Comparison of ENCODE assay signal across 16 cellular contexts in genomic region chr1:91891486-91891885, GRCh38. TPM values are rescaled to one million over a fixed set of nuclear protein-coding genes. Genes with fewer than 3 reads are reported as not detected.
DNase-seq lines count a peak whose midpoint lies in the region; ATAC-seq, FAIRE-seq and TF ChIP-seq lines count a peak whose summit lies in the region.
"Had no signal": no experiment of that assay in that cellular context is flagged by ENCODE, and none has a peak within 500 bp of the region (broad histone marks: within the 10 kb centered on the region; RNA-seq: fewer than 3 reads in every experiment).

No MANE protein-coding gene starts in this region.

- intact Hi-C loops in esophagus squamous epithelium (cut with DNase I), result no loop called here
- intact Hi-C loops in activated CD4-positive, alpha-beta T cell treated with anti-CD3 and anti-CD28 coated beads, Interleukin-2, amount 10 ng/mL, durations not matched to agents 24 days and 14 days (cut with micrococcal nuclease), result no loop called here

- H3K27me3 ChIP-seq in esophagus squamous epithelium, result no peaks in the 10 kb centered on the region

- no peak overlapping the region for H3K4me3 Mint-ChIP-seq in mesothelial cell of epicardium
- H3K4me3 Mint-ChIP-seq in activated CD4-positive, alpha-beta T cell treated with anti-CD3 and anti-CD28 coated beads, Interleukin-2, amount 10 ng/mL, durations not matched to agents 24 days and 14 days, result no peak overlapping the region
- H3K4me3 Mint-ChIP-seq: CD4-positive, alpha-beta T cell; H9; naive B cell; T-helper 2 cell treated with Interferon-gamma antibody and Interleukin-4, amounts not matched to agents 5 μg/mL and 100 μg/mL, for 36 hours had no signal

- FAIRE-seq in D721Med (lab: Jason Lieb, UNC), result no peak

- H3K27ac ChIP-seq in esophagus squamous epithelium, result peak overlapping the region; percentile 22 to 78 (median 64)

- no peak overlapping the region for H3K4me3 ChIP-seq in esophagus squamous epithelium

- H3K36me3 Mint-ChIP-seq in mesothelial cell of epicardium, result no peaks in the 10 kb centered on the region
- no peaks in the 10 kb centered on the region for H3K36me3 Mint-ChIP-seq in activated CD4-positive, alpha-beta T cell treated with anti-CD3 and anti-CD28 coated beads, Interleukin-2, amount 10 ng/mL, durations not matched to agents 24 days and 14 days (ENCODE audit: low read depth)
- H3K36me3 Mint-ChIP-seq: naive B cell had no signal

- WGBS in esophagus squamous epithelium, 2 donors, result 29 to 34% methylated on average over 3 of the region's 3 CpGs

- TF ChIP-seq CTCF in esophagus squamous epithelium (IDR thresholded peaks at IDR 0.05) (no peak), mesothelial cell of epicardium (IDR thresholded peaks at IDR 0.05; ENCODE audit: unreplicated experiment) (no peak), D721Med (IDR thresholded peaks at IDR 0.05; ENCODE audit: insufficient read depth, missing control alignments) (no peak)

- H3K9me3 Mint-ChIP-seq in mesothelial cell of epicardium, result no peaks in the 10 kb centered on the region
- peaks cover 5% of the 10 kb centered on the region for H3K9me3 Mint-ChIP-seq in activated CD4-positive, alpha-beta T cell treated with anti-CD3 and anti-CD28 coated beads, Interleukin-2, amount 10 ng/mL, durations not matched to agents 24 days and 14 days
- H3K9me3 Mint-ChIP-seq: CD4-positive, alpha-beta T cell; H9; T-helper 2 cell treated with Interferon-gamma antibody and Interleukin-4, amounts not matched to agents 5 μg/mL and 100 μg/mL, for 36 hours had no signal

- peaks cover 4% of the 10 kb centered on the region for H3K27me3 Mint-ChIP-seq in mesothelial cell of epicardium (ENCODE audit: low read depth)
- peaks cover 18% of the 10 kb centered on the region for H3K27me3 Mint-ChIP-seq in activated CD4-positive, alpha-beta T cell treated with anti-CD3 and anti-CD28 coated beads, Interleukin-2, amount 10 ng/mL, durations not matched to agents 24 days and 14 days
- H3K27me3 Mint-ChIP-seq: CD4-positive, alpha-beta T cell had no signal

- no peaks in the 10 kb centered on the region for H3K36me3 ChIP-seq in esophagus squamous epithelium

- H3K4me1 ChIP-seq in esophagus squamous epithelium, result peaks cover 4 to 40% (median 21%) of the 10 kb centered on the region in 3 donors

- peak; percentile 34 for DNase-seq in AG08396 (ENCODE audit: low spot score)
- DNase-seq in LHCN-M2 (ENCODE audit: low read depth), result peak; percentile 34
- DNase-seq in esophagus squamous epithelium (lab: John Stamatoyannopoulos, UW), result no peak
- DNase-seq in mesothelial cell of epicardium (ENCODE audit: low spot score in 2 of 2, unreplicated experiment in 2 of 2), result no peak
- DNase-seq in D721Med (ENCODE audit: insufficient read length, low spot score), result no peak
- no peak for DNase-seq in activated CD4-positive, alpha-beta T cell treated with anti-CD3 and anti-CD28 coated beads, Interleukin-2, amount 10 ng/mL, durations not matched to agents 24 days and 14 days
- DNase-seq in HK-2 (ENCODE audit: unreplicated experiment), result no peak
- DNase-seq: CD4-positive, alpha-beta T cell; effector memory CD4-positive, alpha-beta T cell; KG1; naive B cell; NCI-H2081 treated with DMSO at 0.1 percent for 48 hours had no signal

- no peak for ATAC-seq in HG03108 (IDR thresholded peaks at IDR 0.05; ENCODE audit: unreplicated experiment)

- no peaks in the 10 kb centered on the region for H3K9me3 ChIP-seq in esophagus squamous epithelium

- peak overlapping the region; percentile 45 for H3K27ac Mint-ChIP-seq in mesothelial cell of epicardium
- no peak overlapping the region for H3K27ac Mint-ChIP-seq in activated CD4-positive, alpha-beta T cell treated with anti-CD3 and anti-CD28 coated beads, Interleukin-2, amount 10 ng/mL, durations not matched to agents 24 days and 14 days
- H3K27ac Mint-ChIP-seq: CD4-positive, alpha-beta T cell; naive B cell; T-helper 2 cell treated with Interferon-gamma antibody and Interleukin-4, amounts not matched to agents 5 μg/mL and 100 μg/mL, for 36 hours had no signal

- no peak for TF ChIP-seq POLR2A in esophagus squamous epithelium (IDR thresholded peaks at IDR 0.05)

- H3K4me1 Mint-ChIP-seq in mesothelial cell of epicardium, result peaks cover 13% of the 10 kb centered on the region
- H3K4me1 Mint-ChIP-seq in activated CD4-positive, alpha-beta T cell treated with anti-CD3 and anti-CD28 coated beads, Interleukin-2, amount 10 ng/mL, durations not matched to agents 24 days and 14 days, result peaks cover 24% of the 10 kb centered on the region

RNA-seq across cellular contexts. Expression of gene TGFBR3, which starts 5.5 kb away (rescaled TPM):
- total RNA-seq in LHCN-M2 (2014; rRNA removed), result 2.6 and 3.2 TPM in 2 replicates
- 0.78 TPM for polyA plus RNA-seq in LHCN-M2 (2012)
- total RNA-seq in esophagus squamous epithelium, result 100 to 1,000 TPM in 1 of 4 donors, 10 to 100 TPM in 3; 11.3 to 119 (median 30.7) TPM
- total RNA-seq in mesothelial cell of epicardium, result 19.7 to 24.6 TPM (median 20.7 TPM) in 3 replicates
- 5.3 and 7.4 TPM in 2 replicates for total RNA-seq in activated CD4-positive, alpha-beta T cell treated with anti-CD3 and anti-CD28 coated beads, Interleukin-2, amount 10 ng/mL, durations not matched to agents 24 days and 14 days

RNA-seq across cellular contexts. Expression of gene BRDT, which starts 57.7 kb away (rescaled TPM):
- total RNA-seq in LHCN-M2 (2014; rRNA removed) (not detected in 2 replicates), esophagus squamous epithelium (not detected), mesothelial cell of epicardium (not detected in 3 replicates)
- not detected for polyA plus RNA-seq in LHCN-M2 (2012)
- not detected in 2 replicates for total RNA-seq in activated CD4-positive, alpha-beta T cell treated with anti-CD3 and anti-CD28 coated beads, Interleukin-2, amount 10 ng/mL, durations not matched to agents 24 days and 14 days
- total RNA-seq: CD4-positive, alpha-beta T cell had no signal
- polyA plus RNA-seq: adipose tissue had no signal

Comparison
In these comparisons a context has a peak if more than half of its experiments do, and no peak if none do; other contexts are left out.
1. DNase-seq: peak in AG08396 (single experiment) and LHCN-M2 (single experiment); none in esophagus squamous epithelium (single experiment), mesothelial cell of epicardium (0 of 2), D721Med (single experiment), activated CD4-positive, alpha-beta T cell treated with anti-CD3 and anti-CD28 coated beads, Interleukin-2, amount 10 ng/mL, durations not matched to agents 24 days and 14 days (single experiment) and HK-2 (single experiment).